2 cellular contexts compared by ENCODE assay signal in genomic region chr11:123064268-123064657, GRCh38.
TF ChIP-seq lines count a peak whose summit lies in the region.

No MANE protein-coding gene starts in this region.

TF ChIP-seq in SK-N-SH, 30 proteins besides CTCF, POLR2A, EP300 and RAD21:
- no peak for TF ChIP-seq ZBTB33 (IDR thresholded peaks at IDR 0.05; ENCODE audit: borderline replicate concordance, low read depth)
- TF ChIP-seq NRF1 (IDR thresholded peaks at IDR 0.05; ENCODE audit: low read depth, low read length): no peak
- no peak for TF ChIP-seq YY1 (IDR thresholded peaks at IDR 0.05; ENCODE audit: low read depth)
- TF ChIP-seq FOXM1 (IDR thresholded peaks at IDR 0.05; ENCODE audit: low read depth): no peak
- TF ChIP-seq USF2 (IDR thresholded peaks at IDR 0.05; ENCODE audit: borderline replicate concordance, low read depth, low read length): no peak
- no peak for TF ChIP-seq GATA2 (CRISPR knock-in tag; IDR thresholded peaks at IDR 0.05)
- TF ChIP-seq NFIC (IDR thresholded peaks at IDR 0.05; ENCODE audit: borderline replicate concordance): no peak

TF ChIP-seq in SK-N-SH treated with all-trans-retinoic acid at 6 μM for 48 hours, 23 proteins besides CTCF, POLR2A, EP300 and RAD21:
- TF ChIP-seq PATZ1 (CRISPR knock-in tag; IDR thresholded peaks at IDR 0.05; ENCODE audit: borderline replicate concordance): no peak
